1 cellular context compared by ENCODE assay signal in genomic region chr19:28488006-28488405, GRCh38.
TF ChIP-seq lines count a peak whose summit lies in the region.

No MANE protein-coding gene starts in this region.

TF ChIP-seq in GM23338, 12 proteins besides CTCF, POLR2A, EP300 and RAD21 (continued from another document):
- TF ChIP-seq ZNF462 (CRISPR knock-in tag; IDR thresholded peaks at IDR 0.05): no peak
- no peak for TF ChIP-seq STAT1 (IDR thresholded peaks at IDR 0.05; ENCODE audit: unreplicated experiment)
- TF ChIP-seq POLR2AphosphoS5 (IDR thresholded peaks at IDR 0.05; ENCODE audit: low read depth): no peak
- TF ChIP-seq NANOG (IDR thresholded peaks at IDR 0.05; ENCODE audit: borderline replicate concordance): no peak
- no peak for TF ChIP-seq ZNF114 (CRISPR knock-in tag; IDR thresholded peaks at IDR 0.05)
- TF ChIP-seq EZH2 (IDR thresholded peaks at IDR 0.05; ENCODE audit: low read depth, unreplicated experiment): no peak
- TF ChIP-seq REST (IDR thresholded peaks at IDR 0.05; ENCODE audit: unreplicated experiment): no peak
